In genomic region chr21:16587141-16587570, GRCh38 we compare ENCODE assay signal across 8 cellular contexts.
A peak's percentile ranks its signal among the peaks of the same experiment; 100 is the strongest.
DNase-seq lines count a peak whose midpoint lies in the region; ATAC-seq and TF ChIP-seq lines count a peak whose summit lies in the region.

No MANE protein-coding gene starts in this region.

- H3F3A ChIP-seq in SK-N-SH (replicated peaks; ENCODE audit: insufficient read depth): peaks cover 3% of the 10 kb centered on the region

- TF ChIP-seq RAD21 in SK-N-SH (IDR thresholded peaks at IDR 0.05; ENCODE audit: low read length): no peak

- no peaks in the 10 kb centered on the region for H3K9me3 ChIP-seq in HEK293 (ENCODE audit: control insufficient read depth, insufficient read depth, low read depth, low read length)
- H3K9me3 ChIP-seq in SK-N-SH: no peaks in the 10 kb centered on the region
- no peaks in the 10 kb centered on the region for H3K9me3 ChIP-seq in heart right ventricle

- intact Hi-C loops in heart right ventricle (cut with DNase I): loop anchor here in 2 of 10 donors (10.0 kb wide), 3 partner anchors 52 to 162 kb away; no protein-coding TSS in a partner anchor

- POLR2A ChIA-PET in HEK293 (lab: Yijun Ruan, JAX) (interaction anchor here (0.6 kb wide), 1 partner anchor 314 kb away, joined by 5 read pairs; no protein-coding TSS in a partner anchor), SK-N-SH (lab: Yijun Ruan, JAX) (no interaction called here)

- H3K27me3 ChIP-seq in SK-N-SH (ENCODE audit: insufficient read depth) (no peaks in the 10 kb centered on the region), heart right ventricle (no peaks in the 10 kb centered on the region)

- peak overlapping the region; percentile 73 for H2AFZ ChIP-seq in SK-N-SH (ENCODE audit: low read depth)

- DNase-seq in SK-N-SH (peak; percentile 48), heart right ventricle (peak; percentile 33 to 50), foreskin melanocyte (no peak)

- no peaks in the 10 kb centered on the region for H4K20me1 ChIP-seq in SK-N-SH (ENCODE audit: insufficient read depth)

- TF ChIP-seq EP300 in SK-N-SH (IDR thresholded peaks at IDR 0.05; ENCODE audit: borderline replicate concordance in 1 of 2, low read depth in 1 of 2, low read length in 1 of 2): no peak

- H3K36me3 ChIP-seq in HEK293 (ENCODE audit: control insufficient read depth in 2 of 2, insufficient read depth in 1 of 2, low read length in 2 of 2): no peaks in the 10 kb centered on the region
- no peaks in the 10 kb centered on the region for H3K36me3 ChIP-seq in SK-N-SH (replicated peaks in 1 of 2; ENCODE audit: control insufficient read depth in 1 of 2, insufficient read depth in 2 of 2, low read length in 1 of 2)
- no peaks in the 10 kb centered on the region for H3K36me3 ChIP-seq in heart right ventricle

- peak overlapping the region; percentile 7; the same call in 1 of the 2 replicates for H3K9ac ChIP-seq in SK-N-SH

- H3K27ac ChIP-seq in HEK293 (ENCODE audit: extremely low read depth, low read depth, low read length) (peak overlapping the region; percentile 57), SK-N-SH (ENCODE audit: low read depth in 2 of 2, low read length in 1 of 2) (peak overlapping the region; percentile 46 to 93; a peak in 3 of 4 replicates), heart right ventricle (peak overlapping the region in 9 of 10 donors; percentile 1 to 75 (median 63)), skin epidermis (peak overlapping the region in 19 of 21 experiments; percentile 26 to 92 (median 82))

- H3K4me1 ChIP-seq in HEK293 (ENCODE audit: control insufficient read depth, insufficient read depth, low read length) (peaks cover 7% of the 10 kb centered on the region; the same call in 1 of the 2 replicates), SK-N-SH (ENCODE audit: control insufficient read depth in 1 of 2, insufficient read depth in 2 of 2, low read depth in 1 of 2, low read length in 1 of 2) (peaks cover 0 to 22% of the 10 kb centered on the region in 2 experiments; a peak in 2 of 4 replicates), heart right ventricle (peaks cover 2 to 32% (median 20%) of the 10 kb centered on the region in 9 donors)

- ATAC-seq in heart right ventricle: peak; percentile 29 to 84 (median 75)
- no peak for ATAC-seq in GM21381 (IDR thresholded peaks at IDR 0.05; ENCODE audit: unreplicated experiment)
- no peak for ATAC-seq in HG03521 (IDR thresholded peaks at IDR 0.05; ENCODE audit: unreplicated experiment)
- ATAC-seq in GM18909 (IDR thresholded peaks at IDR 0.05; ENCODE audit: poor library complexity, unreplicated experiment): no peak

- CTCF ChIA-PET in HEK293 (lab: Yijun Ruan, JAX) (interaction anchor here (0.7 kb wide), 1 partner anchor 8 kb away, joined by 3 read pairs; no protein-coding TSS in a partner anchor), SK-N-SH (lab: Yijun Ruan, JAX) (interaction anchor here (0.8 to 1.1 kb wide), 2 partner anchors 21 to 29 kb away, joined by 3 read pairs; no protein-coding TSS in a partner anchor)

- no peaks in the 10 kb centered on the region for H3K79me2 ChIP-seq in SK-N-SH (ENCODE audit: insufficient read depth)

- no peak overlapping the region for H3K4me3 ChIP-seq in HEK293 (ENCODE audit: low read depth, low read length)
- peak overlapping the region; percentile 9 to 26; a peak in 3 of 4 replicates for H3K4me3 ChIP-seq in SK-N-SH (ENCODE audit: low read depth in 2 of 2, low read length in 1 of 2)
- peak overlapping the region in 9 of 10 donors; percentile 1 to 47 (median 36) for H3K4me3 ChIP-seq in heart right ventricle
- H3K4me3 ChIP-seq in skin epidermis: peak overlapping the region in 3 of 7 experiments; percentile 7 to 32 (median 30)

- WGBS in SK-N-SH (ENCODE audit: low lambda C conversion rate): 33% methylated on average over 5 of the region's 5 CpGs
- 40% methylated on average over 5 of the region's 5 CpGs for WGBS in heart right ventricle, 2 donors

- no peak for TF ChIP-seq CTCF in HEK293 (tag by site-specific recombination; IDR thresholded peaks at IDR 0.05)
- TF ChIP-seq CTCF in SK-N-SH (IDR thresholded peaks at IDR 0.05): no peak
- TF ChIP-seq CTCF in heart right ventricle (IDR thresholded peaks at IDR 0.05): no peak

- H3K9me2 ChIP-seq in SK-N-SH: no peaks in the 10 kb centered on the region

- peak overlapping the region; percentile 60 for H3K4me2 ChIP-seq in SK-N-SH

TF ChIP-seq in HEK293, 187 proteins besides CTCF, POLR2A, EP300 and RAD21:
- TF ChIP-seq ZBTB17 (tag by site-specific recombination; IDR thresholded peaks at IDR 0.05): peak; percentile 58; the same call in 1 of the 2 replicates
- TF ChIP-seq ZNF660 (tag by site-specific recombination; IDR thresholded peaks at IDR 0.05): 0 out of 2 replicates have a peak, but pooled peaks have one; percentile 20
- peak; percentile 48; the same call in 1 of the 2 replicates for TF ChIP-seq ZNF335 (tag by site-specific recombination; conservative IDR thresholded peaks at IDR 0.05)
- TF ChIP-seq ZNF596 (tag by site-specific recombination; IDR thresholded peaks at IDR 0.05): no peak
- 0 out of 2 replicates have a peak, but pooled peaks have one; percentile 2 for TF ChIP-seq PRDM1 (tag by site-specific recombination; IDR thresholded peaks at IDR 0.05)

TF ChIP-seq in SK-N-SH, 30 proteins besides CTCF, POLR2A, EP300 and RAD21:
- TF ChIP-seq POLR2AphosphoS5 (IDR thresholded peaks at IDR 0.05; ENCODE audit: low read depth, low read length) (peak; percentile 26; the same call in 1 of the 2 replicates), TEAD4 (IDR thresholded peaks at IDR 0.05; ENCODE audit: borderline replicate concordance, insufficient read depth) (no peak)

Comparison
In these comparisons a context has a peak if more than half of its experiments do, and no peak if none do; other contexts are left out.
1. ATAC-seq: peak in heart right ventricle (8 of 8); none in GM21381 (single experiment), HG03521 (single experiment) and GM18909 (single experiment).
2. Peak in every context shown above with its lines, with median percentiles within 50 percentile points of each other: H3K27ac ChIP-seq.